ENCODE assay signal across 19 cellular contexts in genomic region chr10:16728266-16728665, GRCh38.
"Had no signal": no experiment of that assay in that cellular context is flagged by ENCODE, and none has a peak within 500 bp of the region (broad histone marks: within the 10 kb centered on the region; RNA-seq: fewer than 3 reads in every experiment).

No MANE protein-coding gene starts in this region.

- ATAC-seq: HepG2 had no signal

- DNase-seq: IMR-90, Kasumi-1, KG1, MM.1S, NCI-H1092 treated with DMSO at 0.1 percent for 48 hours, NCI-H1436, NCI-H187, NCI-H2029, NCI-H2081 treated with DMSO at 0.1 percent for 48 hours, NCI-H2171, NCI-H345, NCI-H446 treated with DMSO at 0.1 percent for 48 hours, NCI-H510A treated with DMSO at 0.1 percent for 48 hours, NCI-H526, SHP77, SK-N-SH, SW 1271 had no signal

- H3K9me3 ChIP-seq: SK-N-SH had no signal

- H3K4me2 ChIP-seq: SK-N-SH had no signal

- H3K9ac ChIP-seq: SK-N-SH had no signal

- H3K9me2 ChIP-seq: SK-N-SH had no signal

- H3K27ac ChIP-seq: RWPE1 had no signal
